9 cellular contexts compared by ENCODE assay signal in genomic region chr17:50783193-50783660, GRCh38. TPM values are rescaled to one million over a fixed set of nuclear protein-coding genes. Genes with fewer than 3 reads are reported as not detected.
DNase-seq lines count a peak whose midpoint lies in the region; TF ChIP-seq lines count a peak whose summit lies in the region.
"Had no signal": no experiment of that assay in that cellular context is flagged by ENCODE, and none has a peak within 500 bp of the region (broad histone marks: within the 10 kb centered on the region; RNA-seq: fewer than 3 reads in every experiment).

No MANE protein-coding gene starts in this region.

- H3K9me3 ChIP-seq in SK-N-SH (no peaks in the 10 kb centered on the region), ovary (no peaks in the 10 kb centered on the region), tibial nerve (no peaks in the 10 kb centered on the region)

- H3K4me3 ChIP-seq in SK-N-SH (ENCODE audit: low read depth in 2 of 2, low read length in 1 of 2) = no peak overlapping the region
- H3K4me3 ChIP-seq in ovary = no peak overlapping the region
- no peak overlapping the region for H3K4me3 ChIP-seq in tibial nerve

- DNase-seq in GM19240 (ENCODE audit: insufficient read length, low spot score) = peak; percentile 88
- peak; percentile 74 for DNase-seq in NCI-H1105 (lab: John Stamatoyannopoulos, UW)
- DNase-seq in SK-N-SH = peak; percentile 97
- DNase-seq in activated naive CD4-positive, alpha-beta T cell (lab: John Stamatoyannopoulos, UW) = peak; percentile 33 to 70 (median 64)
- DNase-seq in germinal center (ENCODE audit: low spot score) = peak; percentile 91
- DNase-seq in ovary = peak; percentile 79 to 94 (median 89)
- peak; percentile 77 to 85 for DNase-seq in tibial nerve (ENCODE audit: low spot score in 2 of 2)

- peak overlapping the region; percentile 75 for H2AFZ ChIP-seq in SK-N-SH (ENCODE audit: low read depth)

- H3K27me3 ChIP-seq in SK-N-SH (ENCODE audit: insufficient read depth) = no peaks in the 10 kb centered on the region
- no peaks in the 10 kb centered on the region for H3K27me3 ChIP-seq in ovary
- peaks cover 0 to 5% of the 10 kb centered on the region in 2 donors for H3K27me3 ChIP-seq in tibial nerve

- H3K36me3 ChIP-seq in SK-N-SH (replicated peaks in 1 of 2; ENCODE audit: control insufficient read depth in 1 of 2, insufficient read depth in 2 of 2, low read length in 1 of 2) = no peaks in the 10 kb centered on the region
- H3K36me3 ChIP-seq in ovary = no peaks in the 10 kb centered on the region
- H3K36me3 ChIP-seq in tibial nerve = no peaks in the 10 kb centered on the region

- H3K27ac ChIP-seq in 22Rv1 (no peak overlapping the region), SK-N-SH (ENCODE audit: low read depth in 2 of 2, low read length in 1 of 2) (no peak overlapping the region), ovary (no peak overlapping the region), tibial nerve (no peak overlapping the region)

- peak; percentile 98 for TF ChIP-seq CTCF in 22Rv1 (IDR thresholded peaks at IDR 0.05)
- TF ChIP-seq CTCF in SK-N-SH (IDR thresholded peaks at IDR 0.05) = peak; percentile 100
- peak; percentile 93 to 99 (median 98) for TF ChIP-seq CTCF in ovary (IDR thresholded peaks at IDR 0.05)
- TF ChIP-seq CTCF in tibial nerve (IDR thresholded peaks at IDR 0.05) = peak; percentile 94 to 99 (median 98)

- WGBS in SK-N-SH (ENCODE audit: low lambda C conversion rate) = 15% methylated on average over 7 of the region's 7 CpGs
- 17 to 20% (median 19%) methylated on average over 7 of the region's 7 CpGs for WGBS in ovary, 3 donors
- 26 to 27% methylated on average over 7 of the region's 7 CpGs for WGBS in tibial nerve, 2 donors

- CTCF ChIA-PET in SK-N-SH (lab: Yijun Ruan, JAX) = interaction anchor here (0.6 to 10.4 kb wide), 80 partner anchors 10 to 379 kb away, joined by 3 to 520 read pairs (median 5); partner anchors contain the start of genes ANKRD40CL, NME1, SPATA20 and TOB1

- no peaks in the 10 kb centered on the region for H3K4me1 ChIP-seq in SK-N-SH (ENCODE audit: control insufficient read depth in 1 of 2, insufficient read depth in 2 of 2, low read depth in 1 of 2, low read length in 1 of 2)
- peaks cover 8% of the 10 kb centered on the region for H3K4me1 ChIP-seq in ovary (ENCODE audit: insufficient read depth)
- peaks cover 0 to 14% (median 6%) of the 10 kb centered on the region in 4 donors for H3K4me1 ChIP-seq in tibial nerve

- no peaks in the 10 kb centered on the region for H3K79me2 ChIP-seq in SK-N-SH (ENCODE audit: insufficient read depth)

- H4K20me1 ChIP-seq in SK-N-SH (ENCODE audit: insufficient read depth) = no peaks in the 10 kb centered on the region

- POLR2A ChIA-PET in SK-N-SH (lab: Yijun Ruan, JAX) = interaction anchor here (0.5 to 1.1 kb wide), 5 partner anchors 59 to 171 kb away, joined by 3 read pairs; partner anchors contain the start of genes LUC7L3 and TOB1

- peak; percentile 100 for TF ChIP-seq RAD21 in SK-N-SH (IDR thresholded peaks at IDR 0.05; ENCODE audit: low read length)

- H3K9ac ChIP-seq in SK-N-SH = no peak overlapping the region

- TF ChIP-seq POLR2A in ovary (IDR thresholded peaks at IDR 0.05) (no peak), tibial nerve (IDR thresholded peaks at IDR 0.05) (no peak)

- H3K4me2 ChIP-seq in SK-N-SH = no peak overlapping the region

- H3K9me2 ChIP-seq in SK-N-SH = no peaks in the 10 kb centered on the region

- intact Hi-C loops in ovary (cut with DNase I) = loop anchor here in 2 of 4 donors (2.0 to 10.0 kb wide), 4 partner anchors 60 to 238 kb away; partner anchors contain the start of gene SPATA20 (in 1 of the 2)

- no peaks in the 10 kb centered on the region for H3F3A ChIP-seq in SK-N-SH (replicated peaks; ENCODE audit: insufficient read depth)

- TF ChIP-seq EP300 in SK-N-SH (IDR thresholded peaks at IDR 0.05; ENCODE audit: borderline replicate concordance in 1 of 2, low read depth in 1 of 2, low read length in 1 of 2) (no peak), ovary (IDR thresholded peaks at IDR 0.05) (no peak), tibial nerve (IDR thresholded peaks at IDR 0.05) (peak in 1 of 2 donors; percentile 7)

TF ChIP-seq in SK-N-SH, 30 proteins besides CTCF, POLR2A, EP300 and RAD21:
- TF ChIP-seq GABPA (IDR thresholded peaks at IDR 0.05; ENCODE audit: low read depth) (no peak), USF1 (IDR thresholded peaks at IDR 0.05; ENCODE audit: borderline replicate concordance, low read depth) (no peak), REST (IDR thresholded peaks at IDR 0.05; ENCODE audit: low read depth, low read length) (0 out of 2 replicates have a peak, but pooled peaks have one; percentile 16), SIN3A (IDR thresholded peaks at IDR 0.05; ENCODE audit: borderline replicate concordance, low read depth, low read length) (no peak), SMC3 (IDR thresholded peaks at IDR 0.05; ENCODE audit: low read depth, low read length) (peak; percentile 99), USF2 (IDR thresholded peaks at IDR 0.05; ENCODE audit: borderline replicate concordance, low read depth, low read length) (no peak)

RNA-seq across cellular contexts. Expression of gene ANKRD40CL, which starts 15.9 kb away (rescaled TPM):
- polyA plus RNA-seq in SK-N-SH (2012; rRNA removed) = not detected in 2 replicates
- not detected in 2 replicates for polyA plus RNA-seq in SK-N-SH (2012; cell fraction: cytosol; rRNA removed)
- not detected in 2 replicates for polyA plus RNA-seq in SK-N-SH (2012; cell fraction: nucleus; rRNA removed)
- not detected for total RNA-seq in ovary
- not detected for polyA plus RNA-seq in ovary
- total RNA-seq in tibial nerve = not detected
- total RNA-seq: urinary bladder had no signal
- polyA plus RNA-seq: urinary bladder had no signal

RNA-seq across cellular contexts. Expression of gene WFIKKN2, which starts 52.2 kb away (rescaled TPM):
- polyA plus RNA-seq in SK-N-SH (2012; rRNA removed) (not detected in 2 replicates), ovary (10 to 100 TPM; 20.9 to 71.5 TPM)
- under 0.01 TPM in 1 of 2 replicates, not detected in the other for polyA plus RNA-seq in SK-N-SH (2012; cell fraction: cytosol; rRNA removed)
- polyA plus RNA-seq in SK-N-SH (2012; cell fraction: nucleus; rRNA removed) = not detected in 2 replicates
- total RNA-seq in ovary (100 to 1,000 TPM in 4 of 7 donors, 10 to 100 TPM in 3; 29.8 to 178 (median 107) TPM), tibial nerve (1 to 10 TPM in 3 of 4 donors, not detected in 1; 1.0 to 2.2 (median 1.2) TPM)

Comparison
In these comparisons a context has a peak if more than half of its experiments do, and no peak if none do; other contexts are left out.
1. RNA of gene WFIKKN2, which starts 52.2 kb away (total RNA-seq): 29.8 to 178 TPM in ovary; 1.0 to 2.2 TPM in tibial nerve; every median in the first group is over 4 times any median in the second.
2. Peak in every context shown above with its lines, with median percentiles within 50 percentile points of each other: CTCF ChIP-seq and DNase-seq.